ENCODE assay signal across 27 cellular contexts in genomic region chr11:93497575-93497974, GRCh38. TPM values are rescaled to one million over a fixed set of nuclear protein-coding genes. Genes with fewer than 3 reads are reported as not detected.
DNase-seq lines count a peak whose midpoint lies in the region; TF ChIP-seq lines count a peak whose summit lies in the region.
"Had no signal": no experiment of that assay in that cellular context is flagged by ENCODE, and none has a peak within 500 bp of the region (broad histone marks: within the 10 kb centered on the region; RNA-seq: fewer than 3 reads in every experiment).

No MANE protein-coding gene starts in this region.

- TF ChIP-seq EP300 in suprapubic skin (IDR thresholded peaks at IDR 0.05): no peak

- H3K4me3 ChIP-seq in NB4 (ENCODE audit: low read depth, low read length) (no peak overlapping the region), iPS-20b (ENCODE audit: low read length) (no peak overlapping the region), suprapubic skin (no peak overlapping the region), esophagus squamous epithelium (no peak overlapping the region)
- H3K4me3 ChIP-seq: heart right ventricle, sigmoid colon, SJSA1 had no signal

- intact Hi-C loops in esophagus squamous epithelium (cut with DNase I): no loop called here

- H3K9me3 ChIP-seq in iPS-20b (ENCODE audit: insufficient read depth, low read depth, low read length) (no peaks in the 10 kb centered on the region), suprapubic skin (no peaks in the 10 kb centered on the region), esophagus squamous epithelium (no peaks in the 10 kb centered on the region)
- H3K9me3 ChIP-seq: heart right ventricle, sigmoid colon, SJSA1 had no signal

- H3K36me3 ChIP-seq in iPS-20b (ENCODE audit: insufficient read depth, low read depth, low read length): 0 out of 2 replicates have a peak, but pooled peaks cover 5% of the 10 kb centered on the region
- H3K36me3 ChIP-seq in suprapubic skin: peaks cover 7% of the 10 kb centered on the region
- H3K36me3 ChIP-seq in esophagus squamous epithelium: no peaks in the 10 kb centered on the region
- H3K36me3 ChIP-seq: brain microvascular endothelial cell, sigmoid colon, SJSA1 had no signal

- TF ChIP-seq CTCF in NB4 (IDR thresholded peaks at IDR 0.05; ENCODE audit: low read depth, low read length) (no peak), suprapubic skin (IDR thresholded peaks at IDR 0.05) (no peak), esophagus squamous epithelium (IDR thresholded peaks at IDR 0.05) (no peak)

- H3K9ac ChIP-seq in iPS-20b (ENCODE audit: low read depth, low read length): peak overlapping the region; percentile 9; the same call in 1 of the 2 replicates
- H3K9ac ChIP-seq: parathyroid adenoma had no signal

- no peak overlapping the region for H3K27ac ChIP-seq in iPS-20b (ENCODE audit: low read length)
- H3K27ac ChIP-seq in suprapubic skin: peak overlapping the region; percentile 53
- no peak overlapping the region for H3K27ac ChIP-seq in esophagus squamous epithelium
- H3K27ac ChIP-seq: brain microvascular endothelial cell, parathyroid adenoma, sigmoid colon, SJSA1 had no signal

- DNase-seq in SIG-M5 treated with dmso at 0.1 percent for 504 hours (lab: John Stamatoyannopoulos, UW; ENCODE audit: unreplicated experiment) (peak; percentile 31), SIG-M5 (lab: John Stamatoyannopoulos, UW) (no peak), NB4 (ENCODE audit: low read depth) (peak; percentile 33), suprapubic skin (ENCODE audit: low spot score in 2 of 2) (no peak), esophagus squamous epithelium (lab: John Stamatoyannopoulos, UW) (no peak), NCI-H524 (lab: John Stamatoyannopoulos, UW) (no peak)
- DNase-seq in activated CD4-positive, alpha-beta T cell treated with anti-CD3 and anti-CD28 coated beads, Interleukin-2, amount 50 U/mL, for 4 hours: no peak
- DNase-seq: activated CD4-positive, alpha-beta T cell treated with anti-CD3 and anti-CD28 coated beads for 48 hours; activated CD8-positive, alpha-beta memory T cell treated with anti-CD3 and anti-CD28 coated beads, Interleukin-2, amount 10 ng/mL, durations not matched to agents 7 days and 5 days; activated naive CD4-positive, alpha-beta T cell treated with anti-CD3 and anti-CD28 coated beads for 36 hours; activated T-cell treated with anti-CD3 and anti-CD28 coated beads, Interleukin-2, amount 50 U/mL, for 72 hours; brain microvascular endothelial cell; COR-L47; foreskin fibroblast; GDM1; heart right ventricle; Kasumi-1; NCI-H1105; NCI-H2029 treated with DMSO at 0.1 percent for 48 hours; NCI-H2227 treated with DMSO at 0.1 percent for 48 hours; NCI-H774; sigmoid colon; stimulated activated naive CD8-positive, alpha-beta T cell treated with anti-CD3 and anti-CD28 coated beads, Interleukin-15, Interleukin-2, amounts not matched to agents 100 U/mL and 50 U/mL, for 24 hours; T-helper 17 cell had no signal

- no peak for TF ChIP-seq POLR2A in NB4 (IDR thresholded peaks at IDR 0.05; ENCODE audit: extremely low read depth, insufficient read length)
- TF ChIP-seq POLR2A in suprapubic skin (IDR thresholded peaks at IDR 0.05): no peak
- no peak for TF ChIP-seq POLR2A in esophagus squamous epithelium (IDR thresholded peaks at IDR 0.05)

- 82% methylated on average over 3 of the region's 3 CpGs for WGBS in suprapubic skin
- WGBS in esophagus squamous epithelium, 2 donors: 68 to 81% methylated on average over 3 of the region's 3 CpGs

- H3K4me1 ChIP-seq in iPS-20b (ENCODE audit: insufficient read depth, low read length) (peaks cover 31% of the 10 kb centered on the region), suprapubic skin (peaks cover 2% of the 10 kb centered on the region), esophagus squamous epithelium (no peaks in the 10 kb centered on the region)

- no peaks in the 10 kb centered on the region for H3K27me3 ChIP-seq in iPS-20b (ENCODE audit: insufficient read depth, low read length)
- no peaks in the 10 kb centered on the region for H3K27me3 ChIP-seq in suprapubic skin
- H3K27me3 ChIP-seq in esophagus squamous epithelium: no peaks in the 10 kb centered on the region
- H3K27me3 ChIP-seq: brain microvascular endothelial cell, heart right ventricle, sigmoid colon, SJSA1 had no signal

RNA-seq across cellular contexts. Expression of gene SMCO4, which starts 45.6 kb away (rescaled TPM):
- total RNA-seq in suprapubic skin (10 to 100 TPM; 12.1 to 53.1 (median 26.9) TPM), esophagus squamous epithelium (10 to 100 TPM in 3 of 4 donors, 1 to 10 TPM in 1; 7.1 to 28.2 (median 13.0) TPM)

Comparison
In these comparisons a context has a peak if more than half of its experiments do, and no peak if none do; other contexts are left out.
1. DNase-seq: peak in SIG-M5 treated with dmso at 0.1 percent for 504 hours (single experiment) and NB4 (single experiment); none in SIG-M5 (single experiment), suprapubic skin (0 of 2), esophagus squamous epithelium (single experiment), activated CD4-positive, alpha-beta T cell treated with anti-CD3 and anti-CD28 coated beads, Interleukin-2, amount 50 U/mL, for 4 hours (0 of 2) and NCI-H524 (0 of 2).